In genomic region chr6:160398674-160399271, GRCh38 we compare ENCODE assay signal across 9 cellular contexts. TPM values are rescaled to one million over a fixed set of nuclear protein-coding genes. Genes with fewer than 3 reads are reported as not detected.
A peak's percentile ranks its signal among the peaks of the same experiment; 100 is the strongest.
DNase-seq lines count a peak whose midpoint lies in the region; ATAC-seq and TF ChIP-seq lines count a peak whose summit lies in the region.
"Had no signal": no experiment of that assay in that cellular context is flagged by ENCODE, and none has a peak within 500 bp of the region (broad histone marks: within the 10 kb centered on the region; RNA-seq: fewer than 3 reads in every experiment).

No MANE protein-coding gene starts in this region.

- H3K36me3 ChIP-seq in tibial artery: no peaks in the 10 kb centered on the region

- no peak overlapping the region for H3K4me3 ChIP-seq in tibial artery

- intact Hi-C loops in tibial artery (cut with DNase I; ENCODE audit: low total_unique reads): no loop called here
- intact Hi-C loops in activated naive CD4-positive, alpha-beta T cell treated with anti-CD3 and anti-CD28 coated beads for 36 hours (cut with micrococcal nuclease): no loop called here

- H3K9me3 Mint-ChIP-seq in activated T-cell treated with anti-CD3 and anti-CD28 coated beads, Interleukin-2, amount 50 U/mL, for 72 hours: no peaks in the 10 kb centered on the region
- peaks cover 4% of the 10 kb centered on the region for H3K9me3 Mint-ChIP-seq in T-helper 1 cell treated with Interleukin-12 subunit alpha and Interleukin-12 subunit beta and Interleukin-4 antibody, amounts not matched to agents 30 μg/mL and 1 μg/mL, for 36 hours
- no peaks in the 10 kb centered on the region for H3K9me3 Mint-ChIP-seq in activated naive CD4-positive, alpha-beta T cell treated with anti-CD3 and anti-CD28 coated beads for 36 hours

- H3K9me3 ChIP-seq in tibial artery: no peaks in the 10 kb centered on the region

- H3K27ac Mint-ChIP-seq in activated T-cell treated with anti-CD3 and anti-CD28 coated beads, Interleukin-2, amount 50 U/mL, for 72 hours: peak overlapping the region; percentile 50
- H3K27ac Mint-ChIP-seq in T-helper 1 cell treated with Interleukin-12 subunit alpha and Interleukin-12 subunit beta and Interleukin-4 antibody, amounts not matched to agents 30 μg/mL and 1 μg/mL, for 36 hours: peak overlapping the region; percentile 11
- no peak overlapping the region for H3K27ac Mint-ChIP-seq in activated naive CD4-positive, alpha-beta T cell treated with anti-CD3 and anti-CD28 coated beads for 36 hours

- no peak for TF ChIP-seq CTCF in tibial artery (IDR thresholded peaks at IDR 0.05)

- peaks cover 0 to 81% (median 21%) of the 10 kb centered on the region in 4 donors for H3K4me1 ChIP-seq in tibial artery

- no peak for DNase-seq in activated T-cell treated with anti-CD3 and anti-CD28 coated beads, Interleukin-2, amount 50 U/mL, for 72 hours
- DNase-seq in activated T-cell treated with anti-CD3 and anti-CD28 coated beads, Interleukin-2, amount 50 U/mL, for 1 hour: no peak
- DNase-seq in tibial artery (no peak), middle frontal gyrus (ENCODE audit: extremely low spot score, low spot score) (no peak)
- no peak for DNase-seq in stimulated activated CD4-positive, alpha-beta T cell treated with anti-CD3 and anti-CD28 coated beads, Interleukin-2, amount 100 ng/mL, for 48 hours
- DNase-seq in activated naive CD4-positive, alpha-beta T cell treated with anti-CD3 and anti-CD28 coated beads for 36 hours: no peak
- DNase-seq: Right ventricle myocardium superior had no signal

- CTCF ChIA-PET in activated naive CD4-positive, alpha-beta T cell treated with anti-CD3 and anti-CD28 coated beads for 36 hours (lab: Charles Lee): no interaction called here

- H3K36me3 Mint-ChIP-seq in activated T-cell treated with anti-CD3 and anti-CD28 coated beads, Interleukin-2, amount 50 U/mL, for 72 hours (ENCODE audit: insufficient read depth in 2 of 2): no peaks in the 10 kb centered on the region
- peaks cover 2% of the 10 kb centered on the region for H3K36me3 Mint-ChIP-seq in T-helper 1 cell treated with Interleukin-12 subunit alpha and Interleukin-12 subunit beta and Interleukin-4 antibody, amounts not matched to agents 30 μg/mL and 1 μg/mL, for 36 hours (ENCODE audit: low read depth)
- H3K36me3 Mint-ChIP-seq in activated naive CD4-positive, alpha-beta T cell treated with anti-CD3 and anti-CD28 coated beads for 36 hours (ENCODE audit: low read depth): no peaks in the 10 kb centered on the region

- peaks cover 14% of the 10 kb centered on the region for H3K27me3 Mint-ChIP-seq in activated T-cell treated with anti-CD3 and anti-CD28 coated beads, Interleukin-2, amount 50 U/mL, for 72 hours (ENCODE audit: low read depth)
- H3K27me3 Mint-ChIP-seq in T-helper 1 cell treated with Interleukin-12 subunit alpha and Interleukin-12 subunit beta and Interleukin-4 antibody, amounts not matched to agents 30 μg/mL and 1 μg/mL, for 36 hours (ENCODE audit: low read depth): peaks cover 38% of the 10 kb centered on the region
- H3K27me3 Mint-ChIP-seq in activated naive CD4-positive, alpha-beta T cell treated with anti-CD3 and anti-CD28 coated beads for 36 hours (ENCODE audit: low read depth): peaks cover 2% of the 10 kb centered on the region

- H3K27ac ChIP-seq in tibial artery: peak overlapping the region; percentile 79 to 83

- ATAC-seq in activated T-cell treated with anti-CD3 and anti-CD28 coated beads, Interleukin-2, amount 50 U/mL, for 72 hours (replicated peaks in 1 of 2): peak in 1 of 2 donors; percentile 35
- peak; percentile 98 for ATAC-seq in HG02885 (IDR thresholded peaks at IDR 0.05; ENCODE audit: poor library complexity, unreplicated experiment)

- no peaks in the 10 kb centered on the region for H3K27me3 ChIP-seq in tibial artery

- H3K4me1 Mint-ChIP-seq in activated T-cell treated with anti-CD3 and anti-CD28 coated beads, Interleukin-2, amount 50 U/mL, for 72 hours (ENCODE audit: low read depth): peaks cover 9% of the 10 kb centered on the region
- peaks cover 14% of the 10 kb centered on the region for H3K4me1 Mint-ChIP-seq in T-helper 1 cell treated with Interleukin-12 subunit alpha and Interleukin-12 subunit beta and Interleukin-4 antibody, amounts not matched to agents 30 μg/mL and 1 μg/mL, for 36 hours (ENCODE audit: low read depth)
- H3K4me1 Mint-ChIP-seq in activated naive CD4-positive, alpha-beta T cell treated with anti-CD3 and anti-CD28 coated beads for 36 hours (ENCODE audit: low read depth): peaks cover 2% of the 10 kb centered on the region

- H3K4me3 Mint-ChIP-seq in activated T-cell treated with anti-CD3 and anti-CD28 coated beads, Interleukin-2, amount 50 U/mL, for 72 hours: peak overlapping the region in 1 of 2 donors; percentile 24
- no peak overlapping the region for H3K4me3 Mint-ChIP-seq in T-helper 1 cell treated with Interleukin-12 subunit alpha and Interleukin-12 subunit beta and Interleukin-4 antibody, amounts not matched to agents 30 μg/mL and 1 μg/mL, for 36 hours
- no peak overlapping the region for H3K4me3 Mint-ChIP-seq in activated naive CD4-positive, alpha-beta T cell treated with anti-CD3 and anti-CD28 coated beads for 36 hours

RNA-seq across cellular contexts. Expression of gene SLC22A3, which starts 50.6 kb away (rescaled TPM):
- not detected for total RNA-seq in activated T-cell treated with anti-CD3 and anti-CD28 coated beads, Interleukin-2, amount 50 U/mL, for 72 hours
- total RNA-seq in activated naive CD4-positive, alpha-beta T cell treated with anti-CD3 and anti-CD28 coated beads for 36 hours: not detected
